In the genomic region with DNA sequence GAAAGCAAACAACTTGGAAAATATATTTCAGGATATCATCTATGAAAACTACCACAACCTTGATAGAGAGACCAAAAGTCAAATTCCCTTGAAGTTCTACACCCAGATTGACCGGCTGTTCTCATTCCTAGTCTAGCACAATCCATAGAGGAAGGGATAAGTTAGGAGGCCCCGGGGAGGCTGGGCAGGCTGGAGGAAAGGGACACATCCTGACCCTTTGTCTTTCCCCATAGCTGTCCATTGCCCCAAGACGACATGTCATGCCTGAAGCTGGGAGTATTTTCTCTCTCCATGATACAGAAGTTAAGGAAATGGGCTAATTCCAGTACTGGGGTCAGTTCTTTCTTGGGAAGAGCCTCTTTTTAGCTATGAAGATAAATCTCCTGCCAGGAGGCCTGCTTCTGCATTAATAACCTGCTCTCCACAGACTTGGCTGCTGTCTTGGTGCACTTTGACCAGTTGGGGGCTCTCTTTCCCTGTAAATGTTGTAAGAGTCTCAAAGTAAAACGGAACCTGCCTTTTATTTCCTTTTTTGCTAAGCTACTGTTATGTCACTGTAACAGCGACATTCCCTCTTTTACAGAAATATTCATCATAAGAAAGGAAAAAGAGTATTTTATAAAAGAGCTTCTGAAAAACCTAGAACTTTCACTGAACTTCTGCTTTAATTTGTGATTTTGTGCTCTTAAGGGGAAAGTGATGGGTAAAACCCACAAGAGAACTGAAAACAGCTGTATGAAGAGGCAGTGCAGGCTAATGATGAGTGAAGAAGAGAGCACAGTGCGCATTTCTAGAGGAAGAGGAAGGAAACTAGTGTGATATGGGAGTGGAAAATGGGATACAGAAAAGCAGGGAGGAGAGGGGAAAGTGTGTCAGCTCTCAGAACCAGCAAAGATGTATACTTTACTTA, we compare ENCODE assay signal across 8 cellular contexts.
A peak's percentile ranks its signal among the peaks of the same experiment; 100 is the strongest.
DNase-seq lines count a peak whose midpoint lies in the region; ATAC-seq and TF ChIP-seq lines count a peak whose summit lies in the region.
"Not testable (repeated sequence)": the region's sequence is repeated elsewhere in the genome, so short reads cannot be mapped to it uniquely, and the experiment has no call there.

No MANE protein-coding gene starts in this region.

- H3K36me3 Mint-ChIP-seq in activated naive CD4-positive, alpha-beta T cell treated with anti-CD3 and anti-CD28 coated beads, Interleukin-2, amount 50 U/mL, for 24 hours = not testable (repeated sequence)

- not testable (repeated sequence) for H3K27me3 ChIP-seq in HL-60 (ENCODE audit: insufficient read depth, poor library complexity, severe bottlenecking); RWPE2 (ENCODE audit: insufficient read depth, poor library complexity, severe bottlenecking); neutrophil

- CTCF ChIA-PET in HEK293 (lab: Yijun Ruan, JAX) = interaction anchor here (0.6 to 3.7 kb wide), 40 partner anchors 9 to 1316 kb away, joined by 3 to 24 read pairs (median 4); a partner anchor contains a TSS

- H3K4me1 ChIP-seq in HEK293 (ENCODE audit: control insufficient read depth, insufficient read depth, low read length); RWPE2 (ENCODE audit: insufficient read depth, poor library complexity, severe bottlenecking); neutrophil (ENCODE audit: control insufficient read depth in 1 of 2, insufficient read depth in 1 of 2, low read depth in 1 of 2, low read length in 1 of 2): not testable (repeated sequence)

- not testable (repeated sequence) for H3K4me3 ChIP-seq in AG09309 (ENCODE audit: control insufficient read depth, low read depth, low read length); HEK293 (ENCODE audit: low read depth, low read length); HL-60 (replicated peaks; ENCODE audit: insufficient read depth, low read length); RWPE2 (ENCODE audit: severe bottlenecking); neutrophil (ENCODE audit: low read depth in 1 of 2, low read length in 1 of 2)

- POLR2A ChIA-PET in HEK293 (lab: Yijun Ruan, JAX) = interaction anchor here (0.6 kb wide), 1 partner anchor 18 kb away, joined by 3 read pairs; no protein-coding TSS in a partner anchor

- ATAC-seq in GM18508 (IDR thresholded peaks at IDR 0.05; ENCODE audit: insufficient read depth, unreplicated experiment) = peak; percentile 93
- peak; percentile 73; the same call in 2 of the 3 replicates for ATAC-seq in RWPE2 (ENCODE audit: low read depth)

- TF ChIP-seq CTCF in AG09309 (IDR thresholded peaks at IDR 0.05; ENCODE audit: control insufficient read depth, insufficient read depth, low read depth, low read length, missing control alignments) = peak; percentile 53
- TF ChIP-seq CTCF in HEK293 (tag by site-specific recombination; IDR thresholded peaks at IDR 0.05) = not testable (repeated sequence)
- peak; percentile 6 for TF ChIP-seq CTCF in HL-60 (IDR thresholded peaks at IDR 0.05; ENCODE audit: insufficient read depth, low read length)
- TF ChIP-seq CTCF in RWPE2 (IDR thresholded peaks at IDR 0.05; ENCODE audit: poor library complexity, severe bottlenecking) = peak; percentile 58
- peak; percentile 63 for TF ChIP-seq CTCF in neutrophil (IDR thresholded peaks at IDR 0.05)

- not testable (repeated sequence) for DNase-seq in AG09309 (ENCODE audit: low read depth); RWPE2 (ENCODE audit: low spot score)
- DNase-seq in HL-60 (ENCODE audit: low read depth in 1 of 2, low spot score in 1 of 2) (peak in 1 of 2 experiments; percentile 68), globus pallidus (ENCODE audit: low spot score) (peak; percentile 11)

- H3K9me3 ChIP-seq in HEK293 (ENCODE audit: control insufficient read depth, insufficient read depth, low read depth, low read length); RWPE2 (ENCODE audit: severe bottlenecking); neutrophil: not testable (repeated sequence)

- not testable (repeated sequence) for H3K27ac Mint-ChIP-seq in activated naive CD4-positive, alpha-beta T cell treated with anti-CD3 and anti-CD28 coated beads, Interleukin-2, amount 50 U/mL, for 24 hours

- not testable (repeated sequence) for H3K27ac ChIP-seq in HEK293 (ENCODE audit: extremely low read depth, low read depth, low read length); HL-60 (replicated peaks); RWPE2 (ENCODE audit: poor library complexity, severe bottlenecking)
- peak overlapping the region; percentile 53 for H3K27ac ChIP-seq in neutrophil

- H3K9me3 Mint-ChIP-seq in activated naive CD4-positive, alpha-beta T cell treated with anti-CD3 and anti-CD28 coated beads, Interleukin-2, amount 50 U/mL, for 24 hours = not testable (repeated sequence)

- H3K4me3 Mint-ChIP-seq in activated naive CD4-positive, alpha-beta T cell treated with anti-CD3 and anti-CD28 coated beads, Interleukin-2, amount 50 U/mL, for 24 hours = peak overlapping the region; percentile 57

- not testable (repeated sequence) for H3K27me3 Mint-ChIP-seq in activated naive CD4-positive, alpha-beta T cell treated with anti-CD3 and anti-CD28 coated beads, Interleukin-2, amount 50 U/mL, for 24 hours

- H3K36me3 ChIP-seq in HEK293 (ENCODE audit: control insufficient read depth in 2 of 2, insufficient read depth in 1 of 2, low read length in 2 of 2); RWPE2 (ENCODE audit: low read depth); neutrophil: not testable (repeated sequence)

- not testable (repeated sequence) for H3K4me1 Mint-ChIP-seq in activated naive CD4-positive, alpha-beta T cell treated with anti-CD3 and anti-CD28 coated beads, Interleukin-2, amount 50 U/mL, for 24 hours

TF ChIP-seq in HEK293, 187 proteins besides CTCF, POLR2A, EP300 and RAD21:
- peak; percentile 78 for TF ChIP-seq ZNF654 (tag by site-specific recombination; IDR thresholded peaks at IDR 0.05; ENCODE audit: low read depth)
- TF ChIP-seq ZNF660 (tag by site-specific recombination; IDR thresholded peaks at IDR 0.05) = 0 out of 2 replicates have a peak, but pooled peaks have one; percentile 28
- peak; percentile 42; the same call in 1 of the 2 replicates for TF ChIP-seq PRDM1 (tag by site-specific recombination; IDR thresholded peaks at IDR 0.05)
